1 cellular context compared by ENCODE assay signal in the genomic region with DNA sequence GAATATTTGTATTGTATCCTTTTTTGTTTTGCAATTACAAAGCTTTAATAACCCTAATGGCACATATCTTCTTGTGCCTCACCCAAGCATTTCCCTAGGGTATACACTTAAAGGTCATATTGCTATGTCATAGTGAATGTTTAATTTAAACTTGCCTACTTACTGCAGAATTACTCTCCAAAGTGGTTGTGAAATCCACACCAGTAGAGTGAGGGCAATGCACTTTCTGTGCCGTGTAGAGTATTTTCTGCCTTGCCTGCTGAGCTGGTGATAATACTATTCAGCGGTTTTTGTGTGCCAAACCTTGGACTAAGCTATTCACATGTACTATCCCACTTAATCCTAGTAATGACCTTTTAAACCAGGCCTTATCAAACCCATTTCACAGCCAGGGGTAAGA.
TF ChIP-seq lines count a peak whose summit lies in the region.

No MANE protein-coding gene starts in this region.

TF ChIP-seq in liver, 16 proteins besides CTCF, POLR2A, EP300 and RAD21 (continued from another document):
- peak; percentile 65 to 68 for TF ChIP-seq HNF4A (conservative IDR thresholded peaks at IDR 0.05)
TF ChIP-seq in liver: peak in this region for 6.
